Comparison of ENCODE assay signal across 25 cellular contexts in the genomic region with DNA sequence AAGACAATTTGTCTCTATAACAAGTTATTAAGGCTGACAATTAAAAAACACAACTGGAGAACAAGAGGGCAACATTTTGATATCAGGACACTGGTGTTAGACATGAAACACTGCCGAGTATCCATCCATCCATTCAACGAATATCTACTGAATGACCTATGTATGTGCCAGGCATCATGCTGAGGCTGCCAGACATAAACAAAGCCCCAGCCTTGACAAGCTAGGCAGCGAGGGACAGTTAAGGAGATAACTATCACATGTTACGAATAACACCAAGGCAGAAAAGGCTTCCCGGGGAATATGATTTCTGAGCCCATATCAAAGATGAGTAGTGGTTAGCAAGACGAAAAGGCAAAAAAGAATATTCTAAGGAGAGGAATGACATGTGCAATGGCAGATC. TPM values are rescaled to one million over a fixed set of nuclear protein-coding genes. Genes with fewer than 3 reads are reported as not detected.
A peak's percentile ranks its signal among the peaks of the same experiment; 100 is the strongest.
DNase-seq lines count a peak whose midpoint lies in the region; ATAC-seq, FAIRE-seq and TF ChIP-seq lines count a peak whose summit lies in the region.
"Had no signal": no experiment of that assay in that cellular context is flagged by ENCODE, and none has a peak within 500 bp of the region (broad histone marks: within the 10 kb centered on the region; RNA-seq: fewer than 3 reads in every experiment).

No MANE protein-coding gene starts in this region.

- H3K36me3 Mint-ChIP-seq in activated T-helper 1 cell treated with anti-CD3 and anti-CD28 coated beads, Interleukin-12 subunit alpha, Interleukin-12 subunit beta, Interleukin-2, Interleukin-4 antibody, amounts not matched to agents 30 ng/mL and 10 ng/mL and 1 ng/mL, durations not matched to agents 14 hours and 24 hours and 36 hours (ENCODE audit: low read depth) = peaks cover 41% of the 10 kb centered on the region

- H3K79me2 ChIP-seq in endothelial cell of umbilical vein (ENCODE audit: control insufficient read depth, insufficient read depth, low read length) = no peaks in the 10 kb centered on the region

- no peak for ATAC-seq in RWPE2 (ENCODE audit: low read depth)
- ATAC-seq: A549, GM23338 had no signal

- no TSS peak for BruUV-seq in endothelial cell of umbilical vein (replicated peaks; lab: Mats Ljungman, UMichigan)

- dilution Hi-C loops in endothelial cell of umbilical vein (cut with MboI; ENCODE audit: extremely low pct_ligation_motif_present, low sequenced_read_pairs) = no loop called here

- FAIRE-seq in H54 (lab: Jason Lieb, UNC) = peak; percentile 62
- no peak for FAIRE-seq in endothelial cell of umbilical vein (lab: Jason Lieb, UNC)
- FAIRE-seq in urothelium cell line (lab: Jason Lieb, UNC) = peak; percentile 91
- FAIRE-seq: A549, D721Med, GM12891, GM18507 had no signal

- H3K9me1 ChIP-seq in endothelial cell of umbilical vein (replicated peaks; ENCODE audit: control insufficient read depth, extremely low read depth, insufficient read depth, low read length) = no peaks in the 10 kb centered on the region

- H3K4me1 ChIP-seq in RWPE2 (ENCODE audit: insufficient read depth, poor library complexity, severe bottlenecking) (peaks cover 21% of the 10 kb centered on the region), endothelial cell of umbilical vein (ENCODE audit: control insufficient read depth, extremely low read depth, insufficient read depth, low read length) (peaks cover 21% of the 10 kb centered on the region)
- H3K4me1 ChIP-seq: A549, BE2C, HAP-1 had no signal

- H3K9ac ChIP-seq in endothelial cell of umbilical vein (replicated peaks; ENCODE audit: extremely low read depth, insufficient read depth, low read length) = no peak overlapping the region
- H3K9ac ChIP-seq: BLaER1 treated with 17β-estradiol and CSF1 and Interleukin-3, amounts not matched to agents 10 nM and 100 nM had no signal

- no peaks in the 10 kb centered on the region for H3K27me3 Mint-ChIP-seq in activated T-helper 1 cell treated with anti-CD3 and anti-CD28 coated beads, Interleukin-12 subunit alpha, Interleukin-12 subunit beta, Interleukin-2, Interleukin-4 antibody, amounts not matched to agents 30 ng/mL and 10 ng/mL and 1 ng/mL, durations not matched to agents 14 hours and 24 hours and 36 hours (ENCODE audit: insufficient read depth)
- H3K27me3 Mint-ChIP-seq: CD4-positive, alpha-beta T cell; CD8-positive, alpha-beta memory T cell had no signal

- H3K4me2 ChIP-seq in endothelial cell of umbilical vein (ENCODE audit: insufficient read depth, low read length) = peak overlapping the region; percentile 85
- H3K4me2 ChIP-seq: A549; BLaER1 treated with 17β-estradiol and CSF1 and Interleukin-3, amounts not matched to agents 10 nM and 100 nM; GM23338 had no signal

- H3K27ac Mint-ChIP-seq in activated T-helper 1 cell treated with anti-CD3 and anti-CD28 coated beads, Interleukin-12 subunit alpha, Interleukin-12 subunit beta, Interleukin-2, Interleukin-4 antibody, amounts not matched to agents 30 ng/mL and 10 ng/mL and 1 ng/mL, durations not matched to agents 14 hours and 24 hours and 36 hours = no peak overlapping the region
- H3K27ac Mint-ChIP-seq: CD14-positive monocyte; CD4-positive, alpha-beta T cell; GM23338 had no signal

- H3K4me3 ChIP-seq in RWPE2 (ENCODE audit: severe bottlenecking) = no peak overlapping the region
- H3K4me3 ChIP-seq in endothelial cell of umbilical vein (replicated peaks in 1 of 3; ENCODE audit: insufficient read depth in 1 of 3, low read depth in 1 of 3, low read length in 3 of 3) = no peak overlapping the region
- H3K4me3 ChIP-seq: A549; BLaER1 treated with 17β-estradiol and CSF1 and Interleukin-3, amounts not matched to agents 10 nM and 100 nM; GM23338; HAP-1 had no signal

- intact Hi-C loops in endothelial cell of umbilical vein (cut with micrococcal nuclease) = no loop called here
- intact Hi-C loops in activated T-helper 1 cell treated with anti-CD3 and anti-CD28 coated beads, Interleukin-12 subunit alpha, Interleukin-12 subunit beta, Interleukin-2, Interleukin-4 antibody, amounts not matched to agents 30 ng/mL and 10 ng/mL and 1 ng/mL, durations not matched to agents 14 hours and 24 hours and 36 hours (cut with micrococcal nuclease) = no loop called here

- CTCF ChIA-PET in endothelial cell of umbilical vein (lab: Charles Lee) = interaction anchor here (1.4 to 2.8 kb wide), 4 partner anchors 11 to 153 kb away, joined by 3 to 15 read pairs (median 8); partner anchors contain the start of gene HEATR6

- POLR2A ChIA-PET in endothelial cell of umbilical vein (lab: Charles Lee) = no interaction called here

- H3K4me3 Mint-ChIP-seq in activated T-helper 1 cell treated with anti-CD3 and anti-CD28 coated beads, Interleukin-12 subunit alpha, Interleukin-12 subunit beta, Interleukin-2, Interleukin-4 antibody, amounts not matched to agents 30 ng/mL and 10 ng/mL and 1 ng/mL, durations not matched to agents 14 hours and 24 hours and 36 hours = no peak overlapping the region
- H3K4me3 Mint-ChIP-seq: CD14-positive monocyte; CD4-positive, alpha-beta T cell; CD8-positive, alpha-beta memory T cell; GM23338 had no signal

- no peak overlapping the region for H2AFZ ChIP-seq in endothelial cell of umbilical vein (ENCODE audit: low read depth, low read length)
- H2AFZ ChIP-seq: GM23338 had no signal

- peak overlapping the region; percentile 68 for H3K27ac ChIP-seq in RWPE2 (ENCODE audit: poor library complexity, severe bottlenecking)
- H3K27ac ChIP-seq in endothelial cell of umbilical vein (ENCODE audit: insufficient read depth, low read depth, low read length) = no peak overlapping the region
- H3K27ac ChIP-seq: 22Rv1; A549; BLaER1 treated with 17β-estradiol and CSF1 and Interleukin-3, amounts not matched to agents 10 nM and 100 nM had no signal

- H3K36me3 ChIP-seq in RWPE2 (ENCODE audit: low read depth) = peaks cover 96% of the 10 kb centered on the region
- H3K36me3 ChIP-seq in endothelial cell of umbilical vein (ENCODE audit: control insufficient read depth in 2 of 2, extremely low read depth in 1 of 2, insufficient read depth in 2 of 2, low read length in 2 of 2) = peaks cover 4 to 17% of the 10 kb centered on the region in 2 experiments

- H4K20me1 ChIP-seq in endothelial cell of umbilical vein (replicated peaks; ENCODE audit: control insufficient read depth, extremely low read depth, insufficient read depth, low read length) = no peaks in the 10 kb centered on the region
- H4K20me1 ChIP-seq: BLaER1 treated with 17β-estradiol and CSF1 and Interleukin-3, amounts not matched to agents 10 nM and 100 nM had no signal

- DNase-seq in H54 (ENCODE audit: insufficient read length, low spot score) (no peak), RWPE2 (ENCODE audit: low spot score) (no peak), endothelial cell of umbilical vein (ENCODE audit: low read depth, low spot score) (no peak), urothelium cell line (ENCODE audit: low spot score) (no peak), hepatic stellate cell (ENCODE audit: low spot score) (no peak)
- no peak for DNase-seq in activated T-helper 1 cell treated with anti-CD3 and anti-CD28 coated beads, Interleukin-12 subunit alpha, Interleukin-12 subunit beta, Interleukin-2, Interleukin-4 antibody, amounts not matched to agents 30 ng/mL and 10 ng/mL and 1 ng/mL, durations not matched to agents 14 hours and 24 hours and 36 hours (ENCODE audit: low spot score)
- no peak for DNase-seq in activated CD4-positive, alpha-beta T cell treated with anti-CD3 and anti-CD28 coated beads, Interleukin-2, amount 50 U/mL, for 1 hour
- DNase-seq: ACHN; AML-193; BE2C; CD4-positive, alpha-beta T cell; CD8-positive, alpha-beta memory T cell; DMS 273 treated with DMSO at 0.1 percent for 48 hours; DMS79; GDM1 had no signal

- no peaks in the 10 kb centered on the region for H3K9me3 ChIP-seq in RWPE2 (ENCODE audit: severe bottlenecking)
- no peaks in the 10 kb centered on the region for H3K9me3 ChIP-seq in endothelial cell of umbilical vein (replicated peaks; ENCODE audit: control insufficient read depth, insufficient read depth, low read length)
- H3K9me3 ChIP-seq: A549, BE2C, HAP-1 had no signal

- H3K27me3 ChIP-seq in RWPE2 (ENCODE audit: insufficient read depth, poor library complexity, severe bottlenecking) (no peaks in the 10 kb centered on the region), endothelial cell of umbilical vein (ENCODE audit: control insufficient read depth in 2 of 2, insufficient read depth in 2 of 2, low read length in 2 of 2) (no peaks in the 10 kb centered on the region)
- H3K27me3 ChIP-seq: BE2C; BLaER1 treated with 17β-estradiol and CSF1 and Interleukin-3, amounts not matched to agents 10 nM and 100 nM had no signal

- TF ChIP-seq POLR2A in H54 (IDR thresholded peaks at IDR 0.05; ENCODE audit: low read depth, low read length) (no peak), endothelial cell of umbilical vein (IDR thresholded peaks at IDR 0.05; ENCODE audit: low read depth, low read length) (no peak)

- no peaks in the 10 kb centered on the region for H3K4me1 Mint-ChIP-seq in activated T-helper 1 cell treated with anti-CD3 and anti-CD28 coated beads, Interleukin-12 subunit alpha, Interleukin-12 subunit beta, Interleukin-2, Interleukin-4 antibody, amounts not matched to agents 30 ng/mL and 10 ng/mL and 1 ng/mL, durations not matched to agents 14 hours and 24 hours and 36 hours (ENCODE audit: low read depth)
- H3K4me1 Mint-ChIP-seq: CD14-positive monocyte, GM23338 had no signal

- TF ChIP-seq CTCF in RWPE2 (IDR thresholded peaks at IDR 0.05; ENCODE audit: poor library complexity, severe bottlenecking) (no peak), endothelial cell of umbilical vein (IDR thresholded peaks at IDR 0.05; ENCODE audit: extremely low read depth in 1 of 2, insufficient read depth in 1 of 2, low read depth in 1 of 2, low read length in 2 of 2) (no peak)

- H3K9me3 Mint-ChIP-seq in activated T-helper 1 cell treated with anti-CD3 and anti-CD28 coated beads, Interleukin-12 subunit alpha, Interleukin-12 subunit beta, Interleukin-2, Interleukin-4 antibody, amounts not matched to agents 30 ng/mL and 10 ng/mL and 1 ng/mL, durations not matched to agents 14 hours and 24 hours and 36 hours = no peaks in the 10 kb centered on the region
- H3K9me3 Mint-ChIP-seq: CD4-positive, alpha-beta T cell; CD8-positive, alpha-beta memory T cell; GM23338; HFFc6 had no signal

TF ChIP-seq in endothelial cell of umbilical vein, 7 proteins besides CTCF, POLR2A, EP300 and RAD21 (continues in another document):
- no peak for TF ChIP-seq POLR2AphosphoS5 (IDR thresholded peaks at IDR 0.05; ENCODE audit: insufficient read depth, low read depth, low read length)

RNA-seq across cellular contexts. Expression of gene HEATR6, which starts 12.1 kb away (rescaled TPM):
- total RNA-seq in endothelial cell of umbilical vein = 16.7 and 17.4 TPM in 2 replicates
- 18.6 and 20.2 TPM in 2 replicates for polyA plus RNA-seq in endothelial cell of umbilical vein
- polyA plus RNA-seq in endothelial cell of umbilical vein (2011; cell fraction: cytosol; rRNA removed) = 11.7 and 13.6 TPM in 2 replicates
- polyA plus RNA-seq in endothelial cell of umbilical vein (2011; cell fraction: nucleus; rRNA removed) = 61.2 and 67.3 TPM in 2 replicates
- polyA plus RNA-seq in endothelial cell of umbilical vein (2012) = 10.9 and 11.6 TPM in 2 replicates
- polyA minus RNA-seq in endothelial cell of umbilical vein = 21.0 and 26.5 TPM in 2 replicates
- polyA minus RNA-seq in endothelial cell of umbilical vein (2011; cell fraction: cytosol; rRNA and poly(A)+ RNA removed) = 13.0 TPM
- polyA minus RNA-seq in endothelial cell of umbilical vein (2011; cell fraction: nucleus; rRNA and poly(A)+ RNA removed) = 25.1 and 27.9 TPM in 2 replicates
- total RNA-seq in activated T-helper 1 cell treated with anti-CD3 and anti-CD28 coated beads, Interleukin-12 subunit alpha, Interleukin-12 subunit beta, Interleukin-2, Interleukin-4 antibody, amounts not matched to agents 30 ng/mL and 10 ng/mL and 1 ng/mL, durations not matched to agents 14 hours and 24 hours and 36 hours = 36.5 and 36.9 TPM in 2 replicates
